In the genomic region with DNA sequence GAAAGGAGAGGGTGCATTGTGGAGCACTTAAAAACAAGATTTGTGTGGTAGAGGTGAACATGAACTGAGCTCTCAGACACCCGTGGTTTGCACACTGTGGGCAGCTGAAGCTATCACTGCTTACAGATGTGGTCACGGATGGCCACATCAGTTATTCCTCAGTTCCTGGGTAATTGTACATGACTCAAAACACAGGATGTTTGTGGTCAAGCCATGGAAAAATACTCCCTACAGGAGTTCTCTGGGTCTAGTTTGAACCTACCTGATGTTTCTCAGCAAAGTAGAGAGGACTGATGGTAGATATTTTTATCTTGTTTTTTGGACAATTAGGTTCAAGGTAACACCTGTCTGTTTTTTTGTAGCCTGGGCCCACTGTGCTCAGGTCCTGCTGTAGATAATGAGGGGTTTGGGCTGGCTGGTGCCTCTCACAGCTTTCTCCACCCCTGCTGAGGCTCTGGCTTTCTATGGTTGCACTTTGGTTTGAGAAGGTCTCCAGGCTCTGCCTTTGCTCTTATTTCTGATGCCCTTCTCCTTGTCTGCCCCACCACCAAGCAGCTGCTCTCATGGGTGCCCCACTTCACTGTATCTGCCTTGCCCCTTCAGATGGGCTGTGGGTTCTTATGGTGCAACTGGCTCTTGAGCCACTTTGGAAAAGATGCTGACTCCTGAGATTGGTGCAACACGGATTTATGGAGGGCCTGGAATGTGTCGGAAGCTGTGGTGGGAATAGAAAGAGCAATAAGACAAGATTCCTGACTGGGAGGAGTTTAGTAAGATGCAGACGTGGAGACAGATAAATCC, we compare ENCODE assay signal across 8 cellular contexts. TPM values are rescaled to one million over a fixed set of nuclear protein-coding genes. Genes with fewer than 3 reads are reported as not detected.
DNase-seq lines count a peak whose midpoint lies in the region; ATAC-seq and TF ChIP-seq lines count a peak whose summit lies in the region.

No MANE protein-coding gene starts in this region.

- no peak for TF ChIP-seq CTCF in fibroblast of mammary gland (conservative IDR thresholded peaks at IDR 0.05; ENCODE audit: control insufficient read depth, insufficient read depth, low read depth, low read length)

- H3K4me3 ChIP-seq in fibroblast of mammary gland (ENCODE audit: control insufficient read depth, low read depth, low read length), result no peak overlapping the region

- ATAC-seq in HG03378 (IDR thresholded peaks at IDR 0.05; ENCODE audit: unreplicated experiment), result no peak

- DNase-seq in LHCN-M2 (ENCODE audit: low read depth) (peak; percentile 98), fibroblast of mammary gland (ENCODE audit: low read depth) (peak; percentile 97), C1 segment of cervical spinal cord (lab: John Stamatoyannopoulos, UW) (no peak), DMS 273 (lab: John Stamatoyannopoulos, UW; ENCODE audit: unreplicated experiment) (no peak), iPS-NIHi7 (ENCODE audit: extremely low spot score) (no peak)
- peak; percentile 31 to 34 for DNase-seq in activated CD8-positive, alpha-beta memory T cell treated with anti-CD3 and anti-CD28 coated beads for 1 hour (ENCODE audit: extremely low read depth in 1 of 2, low read depth in 1 of 2)
- DNase-seq in stimulated activated CD8-positive, alpha-beta memory T cell treated with anti-CD3 and anti-CD28 coated beads, Interleukin-7, amount 100 ng/mL, for 4 hours (ENCODE audit: low read depth in 2 of 2), result peak; percentile 54 to 62

RNA-seq across cellular contexts. Expression of a gene that starts 40.1 kb away (rescaled TPM):
- total RNA-seq in LHCN-M2 (2014; rRNA removed), result 19.6 and 23.0 TPM in 2 replicates
- polyA plus RNA-seq in LHCN-M2 (2012), result 1.4 TPM

Comparison
In these comparisons a context has a peak if more than half of its experiments do, and no peak if none do; other contexts are left out.
1. DNase-seq: peak in LHCN-M2 (single experiment), activated CD8-positive, alpha-beta memory T cell treated with anti-CD3 and anti-CD28 coated beads for 1 hour (2 of 2), fibroblast of mammary gland (single experiment) and stimulated activated CD8-positive, alpha-beta memory T cell treated with anti-CD3 and anti-CD28 coated beads, Interleukin-7, amount 100 ng/mL, for 4 hours (2 of 2); none in C1 segment of cervical spinal cord (0 of 14), DMS 273 (single experiment) and iPS-NIHi7 (single experiment).